9 cellular contexts compared by ENCODE assay signal in genomic region chr9:137461663-137462395, GRCh38. TPM values are rescaled to one million over a fixed set of nuclear protein-coding genes. Genes with fewer than 3 reads are reported as not detected.
A peak's percentile ranks its signal among the peaks of the same experiment; 100 is the strongest.
DNase-seq lines count a peak whose midpoint lies in the region; ATAC-seq and TF ChIP-seq lines count a peak whose summit lies in the region.
"Had no signal": no experiment of that assay in that cellular context is flagged by ENCODE, and none has a peak within 500 bp of the region (broad histone marks: within the 10 kb centered on the region; RNA-seq: fewer than 3 reads in every experiment).

No MANE protein-coding gene starts in this region.

- CTCF ChIA-PET in activated CD4-positive, alpha-beta memory T cell treated with anti-CD3 and anti-CD28 coated beads, Interleukin-2, amount 10 ng/mL, durations not matched to agents 7 days and 5 days (lab: Charles Lee): interaction anchor here (0.7 kb wide), 1 partner anchor 39 kb away, joined by 5 read pairs; the partner anchor contains the start of genes EXD3 and NOXA1

- H3K4me1 Mint-ChIP-seq in activated CD4-positive, alpha-beta memory T cell treated with anti-CD3 and anti-CD28 coated beads, Interleukin-2, amount 10 ng/mL, durations not matched to agents 7 days and 5 days: peaks cover 26% of the 10 kb centered on the region

- DNase-seq in activated CD4-positive, alpha-beta memory T cell treated with anti-CD3 and anti-CD28 coated beads, Interleukin-2, amount 10 ng/mL, durations not matched to agents 7 days and 5 days: peak; percentile 87
- peak; percentile 58 for DNase-seq in fibroblast of mammary gland (ENCODE audit: low read depth)
- peak in 3 of 4 experiments; percentile 39 to 75 (median 55) for DNase-seq in stimulated activated CD4-positive, alpha-beta T cell treated with anti-CD3 and anti-CD28 coated beads, Interleukin-1b, Interleukin-23, amount 100 ng/mL, for 24 hours (ENCODE audit: low read depth in 4 of 4, low spot score in 1 of 4)
- no peak for DNase-seq in OCI-M2 (lab: John Stamatoyannopoulos, UW; ENCODE audit: unreplicated experiment)
- DNase-seq in hypothalamus (lab: John Stamatoyannopoulos, UW): no peak
- no peak for DNase-seq in NCI-H345 (lab: John Stamatoyannopoulos, UW)

- peak overlapping the region; percentile 63 for H3K4me3 Mint-ChIP-seq in activated CD4-positive, alpha-beta memory T cell treated with anti-CD3 and anti-CD28 coated beads, Interleukin-2, amount 10 ng/mL, durations not matched to agents 7 days and 5 days

- no peak overlapping the region for H3K4me3 ChIP-seq in fibroblast of mammary gland (ENCODE audit: control insufficient read depth, low read depth, low read length)
- H3K4me3 ChIP-seq: SJSA1 had no signal

- no peak for TF ChIP-seq CTCF in fibroblast of mammary gland (conservative IDR thresholded peaks at IDR 0.05; ENCODE audit: control insufficient read depth, insufficient read depth, low read depth, low read length)

- no peaks in the 10 kb centered on the region for H3K9me3 Mint-ChIP-seq in activated CD4-positive, alpha-beta memory T cell treated with anti-CD3 and anti-CD28 coated beads, Interleukin-2, amount 10 ng/mL, durations not matched to agents 7 days and 5 days

- no peaks in the 10 kb centered on the region for H3K36me3 Mint-ChIP-seq in activated CD4-positive, alpha-beta memory T cell treated with anti-CD3 and anti-CD28 coated beads, Interleukin-2, amount 10 ng/mL, durations not matched to agents 7 days and 5 days (ENCODE audit: low read depth)

- POLR2A ChIA-PET in activated CD4-positive, alpha-beta memory T cell treated with anti-CD3 and anti-CD28 coated beads, Interleukin-2, amount 10 ng/mL, durations not matched to agents 7 days and 5 days (lab: Charles Lee): interaction anchor here (1.0 to 1.8 kb wide), 3 partner anchors 90 to 221 kb away, joined by 3 to 4 read pairs (median 3); partner anchors contain the start of genes MRPL41, NELFB and TUBB4B

- H3K27me3 Mint-ChIP-seq in activated CD4-positive, alpha-beta memory T cell treated with anti-CD3 and anti-CD28 coated beads, Interleukin-2, amount 10 ng/mL, durations not matched to agents 7 days and 5 days: no peaks in the 10 kb centered on the region

- peak overlapping the region; percentile 78 for H3K27ac Mint-ChIP-seq in activated CD4-positive, alpha-beta memory T cell treated with anti-CD3 and anti-CD28 coated beads, Interleukin-2, amount 10 ng/mL, durations not matched to agents 7 days and 5 days

- ATAC-seq in GM18858 (IDR thresholded peaks at IDR 0.05; ENCODE audit: unreplicated experiment): peak; percentile 39
- ATAC-seq in HG03457 (IDR thresholded peaks at IDR 0.05; ENCODE audit: unreplicated experiment): peak; percentile 37

RNA-seq across cellular contexts. Expression of gene NSMF, which starts 2.7 kb away (rescaled TPM):
- 10 to 100 TPM; 29.0 to 31.9 TPM for total RNA-seq in activated CD4-positive, alpha-beta memory T cell treated with anti-CD3 and anti-CD28 coated beads, Interleukin-2, amount 10 ng/mL, durations not matched to agents 7 days and 5 days

RNA-seq across cellular contexts. Expression of gene ENTPD8, which starts 20.7 kb away (rescaled TPM):
- not detected for total RNA-seq in activated CD4-positive, alpha-beta memory T cell treated with anti-CD3 and anti-CD28 coated beads, Interleukin-2, amount 10 ng/mL, durations not matched to agents 7 days and 5 days
- total RNA-seq: SJSA1 had no signal

RNA-seq across cellular contexts. Expression of gene NOXA1, which starts 38.6 kb away (rescaled TPM):
- under 1 TPM; 0.50 to 0.73 TPM for total RNA-seq in activated CD4-positive, alpha-beta memory T cell treated with anti-CD3 and anti-CD28 coated beads, Interleukin-2, amount 10 ng/mL, durations not matched to agents 7 days and 5 days
- total RNA-seq: SJSA1 had no signal

RNA-seq across cellular contexts. Expression of gene EXD3, which starts 38.9 kb away (rescaled TPM):
- total RNA-seq in activated CD4-positive, alpha-beta memory T cell treated with anti-CD3 and anti-CD28 coated beads, Interleukin-2, amount 10 ng/mL, durations not matched to agents 7 days and 5 days: 10 to 100 TPM; 17.9 to 18.1 TPM

Comparison
In these comparisons a context has a peak if more than half of its experiments do, and no peak if none do; other contexts are left out.
1. DNase-seq: peak in activated CD4-positive, alpha-beta memory T cell treated with anti-CD3 and anti-CD28 coated beads, Interleukin-2, amount 10 ng/mL, durations not matched to agents 7 days and 5 days (single experiment), fibroblast of mammary gland (single experiment) and stimulated activated CD4-positive, alpha-beta T cell treated with anti-CD3 and anti-CD28 coated beads, Interleukin-1b, Interleukin-23, amount 100 ng/mL, for 24 hours (3 of 4); none in OCI-M2 (single experiment), hypothalamus (0 of 51) and NCI-H345 (single experiment).